25 cellular contexts compared by ENCODE assay signal in genomic region chr11:8249482-8249881, GRCh38. TPM values are rescaled to one million over a fixed set of nuclear protein-coding genes. Genes with fewer than 3 reads are reported as not detected.
"Had no signal": no experiment of that assay in that cellular context is flagged by ENCODE, and none has a peak within 500 bp of the region (broad histone marks: within the 10 kb centered on the region; RNA-seq: fewer than 3 reads in every experiment).

No MANE protein-coding gene starts in this region.

- H3K4me1 Mint-ChIP-seq: memory B cell; naive thymus-derived CD4-positive, alpha-beta T cell; stimulated activated effector memory CD8-positive, alpha-beta T cell treated with anti-CD3 and anti-CD28 coated beads, Interleukin-12 subunit alpha, Interleukin-12 subunit beta, amount 100 ng/mL, for 72 hours had no signal

- ATAC-seq: left cardiac atrium; lower lobe of right lung; naive thymus-derived CD4-positive, alpha-beta T cell; psoas muscle; stimulated activated naive CD8-positive, alpha-beta T cell treated with anti-CD3 and anti-CD28 coated beads, Interleukin-15, Interleukin-2, amounts not matched to agents 100 U/mL and 50 U/mL, for 24 hours had no signal

- H3K27ac Mint-ChIP-seq: memory B cell; naive thymus-derived CD4-positive, alpha-beta T cell; nephron progenitor cell; stimulated activated effector memory CD8-positive, alpha-beta T cell treated with anti-CD3 and anti-CD28 coated beads, Interleukin-12 subunit alpha, Interleukin-12 subunit beta, amount 100 ng/mL, for 72 hours; type B pancreatic cell had no signal

- H3K4me1 ChIP-seq: colonic mucosa, left ventricle myocardium inferior, lower lobe of right lung, parathyroid adenoma, psoas muscle, thyroid gland, uterus had no signal

- DNase-seq: cerebellar nuclear complex; colonic mucosa; dermis blood vessel endothelial cell; effector CD8-positive, alpha-beta T cell; left cardiac atrium; left ventricle myocardium inferior; naive thymus-derived CD4-positive, alpha-beta T cell; nephron progenitor cell; small intestine; stimulated activated CD4-positive, alpha-beta T cell treated with anti-CD3 and anti-CD28 coated beads, Interleukin-2, amount 100 ng/mL, for 48 hours; stimulated activated CD8-positive, alpha-beta memory T cell treated with anti-CD3 and anti-CD28 coated beads, Interleukin-4, amount 100 ng/mL, for 48 hours; stimulated activated naive CD8-positive, alpha-beta T cell treated with anti-CD3 and anti-CD28 coated beads, Interleukin-15, Interleukin-2, amounts not matched to agents 100 U/mL and 50 U/mL, for 24 hours; thyroid gland; uterus had no signal

- H3K9me3 ChIP-seq: colonic mucosa, left ventricle myocardium inferior, lower lobe of right lung, psoas muscle, suprapubic skin, thyroid gland, uterus had no signal

- H3K27me3 ChIP-seq: colonic mucosa, thyroid gland, uterus had no signal

- H3K9me3 Mint-ChIP-seq: memory B cell; naive thymus-derived CD4-positive, alpha-beta T cell; nephron progenitor cell; stimulated activated effector memory CD8-positive, alpha-beta T cell treated with anti-CD3 and anti-CD28 coated beads, Interleukin-12 subunit alpha, Interleukin-12 subunit beta, amount 100 ng/mL, for 72 hours; type B pancreatic cell had no signal

- H3K36me3 Mint-ChIP-seq: memory B cell; naive thymus-derived CD4-positive, alpha-beta T cell; stimulated activated effector memory CD8-positive, alpha-beta T cell treated with anti-CD3 and anti-CD28 coated beads, Interleukin-12 subunit alpha, Interleukin-12 subunit beta, amount 100 ng/mL, for 72 hours; type B pancreatic cell had no signal

- H3K27ac ChIP-seq: colonic mucosa, left ventricle myocardium inferior, lower lobe of right lung, parathyroid adenoma, psoas muscle, suprapubic skin, thyroid gland, uterus had no signal

- H3K4me3 ChIP-seq: colonic mucosa, left ventricle myocardium inferior, lower lobe of right lung, psoas muscle, suprapubic skin, thyroid gland, uterus had no signal

- H3K36me3 ChIP-seq: colonic mucosa, left ventricle myocardium inferior, lower lobe of right lung, suprapubic skin, thyroid gland, uterus had no signal

- H3K4me3 Mint-ChIP-seq: memory B cell; naive thymus-derived CD4-positive, alpha-beta T cell; nephron progenitor cell; stimulated activated effector memory CD8-positive, alpha-beta T cell treated with anti-CD3 and anti-CD28 coated beads, Interleukin-12 subunit alpha, Interleukin-12 subunit beta, amount 100 ng/mL, for 72 hours; type B pancreatic cell had no signal

RNA-seq across cellular contexts. Expression of gene LMO1, which starts 14.2 kb away (rescaled TPM):
- total RNA-seq: colonic mucosa; dermis blood vessel endothelial cell; esophagus mucosa; fibroblast of lung; lower lobe of right lung; mononuclear cell; naive thymus-derived CD4-positive, alpha-beta T cell; omental fat pad; uterus had no signal
- polyA plus RNA-seq: fibroblast of lung; naive thymus-derived CD4-positive, alpha-beta T cell; small intestine had no signal
